ENCODE assay signal across 32 cellular contexts in the genomic region with DNA sequence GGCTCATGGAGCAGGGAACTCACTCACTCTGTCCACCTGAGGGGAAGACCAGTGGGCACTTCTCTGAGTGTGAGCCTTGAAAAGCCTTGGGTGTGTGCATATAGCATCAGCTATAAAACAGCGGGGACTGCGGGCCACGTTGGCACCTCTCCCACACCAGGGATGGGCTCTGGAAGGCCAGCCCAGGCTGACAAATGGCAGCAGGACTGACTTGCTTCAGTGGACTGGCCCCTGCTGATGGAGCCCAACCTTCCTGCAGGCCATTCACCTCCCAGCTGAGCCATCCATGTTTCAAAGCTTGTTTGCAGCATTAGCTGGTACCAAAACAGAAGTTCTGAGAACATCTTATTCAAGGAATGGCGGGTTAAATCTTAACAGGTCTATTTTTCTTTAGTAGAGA. TPM values are rescaled to one million over a fixed set of nuclear protein-coding genes. Genes with fewer than 3 reads are reported as not detected.
"Had no signal": no experiment of that assay in that cellular context is flagged by ENCODE, and none has a peak within 500 bp of the region (broad histone marks: within the 10 kb centered on the region; RNA-seq: fewer than 3 reads in every experiment).

No MANE protein-coding gene starts in this region.

- H3K9me3 Mint-ChIP-seq: activated B cell treated with CpG ODN at 0.5 μM for 24 hours; activated CD8-positive, alpha-beta T cell treated with anti-CD3 and anti-CD28 coated beads for 36 hours; activated T-cell treated with anti-CD3 and anti-CD28 coated beads, Interleukin-2, amount 50 U/mL, for 4 hours; activated T-helper 17 cell treated with anti-CD3 and anti-CD28 coated beads, Interleukin-2, amount 50 U/mL, for 72 hours; central memory CD8-positive, alpha-beta T cell; effector memory CD8-positive, alpha-beta T cell; T-helper 2 cell treated with Interferon-gamma antibody and Interleukin-4, amounts not matched to agents 5 μg/mL and 100 μg/mL, for 36 hours had no signal

- H3K4me3 ChIP-seq: coronary artery, esophagus muscularis mucosa, gastrocnemius medialis had no signal

- H3K4me3 Mint-ChIP-seq: activated B cell treated with CpG ODN at 0.5 μM for 24 hours; activated CD8-positive, alpha-beta T cell treated with anti-CD3 and anti-CD28 coated beads for 36 hours; activated naive CD8-positive, alpha-beta T cell; activated T-cell treated with anti-CD3 and anti-CD28 coated beads, Interleukin-2, amount 50 U/mL, for 4 hours; activated T-helper 17 cell treated with anti-CD3 and anti-CD28 coated beads, Interleukin-2, amount 50 U/mL, for 72 hours; central memory CD8-positive, alpha-beta T cell; effector memory CD8-positive, alpha-beta T cell; T-helper 17 cell; T-helper 2 cell treated with Interferon-gamma antibody and Interleukin-4, amounts not matched to agents 5 μg/mL and 100 μg/mL, for 36 hours had no signal

- ATAC-seq: activated CD4-positive, CD25-positive, alpha-beta regulatory T cell treated with anti-CD3 and anti-CD28 coated beads, Interleukin-2, amount 50 U/mL, for 24 hours; activated CD8-positive, alpha-beta T cell treated with anti-CD3 and anti-CD28 coated beads for 36 hours; activated T-cell treated with anti-CD3 and anti-CD28 coated beads, Interleukin-2, amount 50 U/mL, for 4 hours; activated T-helper 17 cell treated with anti-CD3 and anti-CD28 coated beads, Interleukin-2, amount 50 U/mL, for 72 hours; effector memory CD8-positive, alpha-beta T cell; foreskin keratinocyte; gastrocnemius medialis; T-helper 17 cell had no signal

- H3K4me1 ChIP-seq: gastrocnemius medialis had no signal

- H3K4me1 Mint-ChIP-seq: activated B cell treated with CpG ODN at 0.5 μM for 24 hours; activated T-helper 17 cell treated with anti-CD3 and anti-CD28 coated beads, Interleukin-2, amount 50 U/mL, for 72 hours; central memory CD8-positive, alpha-beta T cell had no signal

- H3K27me3 ChIP-seq: brain microvascular endothelial cell, esophagus muscularis mucosa, foreskin keratinocyte had no signal

- DNase-seq: activated B cell treated with CpG ODN at 0.5 μM for 24 hours; activated CD4-positive, alpha-beta T cell treated with anti-CD3 and anti-CD28 coated beads for 48 hours; activated CD4-positive, alpha-beta T cell treated with anti-CD3 and anti-CD28 coated beads, Interleukin-2, amount 50 U/mL, for 1 hour; activated CD4-positive, alpha-beta T cell treated with anti-CD3 and anti-CD28 coated beads, Interleukin-2, amount 50 U/mL, for 48 hours; activated CD8-positive, alpha-beta memory T cell treated with anti-CD3 and anti-CD28 coated beads for 24 hours; activated CD8-positive, alpha-beta T cell treated with anti-CD3 and anti-CD28 coated beads for 36 hours; activated effector memory CD4-positive, alpha-beta T cell treated with Interleukin-2 at 50 U/mL for 16 hours; activated gamma-delta T cell treated with Interleukin-2 at 50 U/mL for 16 hours; activated naive CD4-positive, alpha-beta T cell treated with anti-CD3 and anti-CD28 coated beads, Interleukin-2, amount 50 U/mL, for 16 hours; activated naive CD4-positive, alpha-beta T cell treated with Interleukin-2 at 50 U/mL for 16 hours; activated T-cell treated with anti-CD3 and anti-CD28 coated beads, Interleukin-2, amount 50 U/mL, for 4 hours; amniotic stem cell; anterior cingulate cortex; brain microvascular endothelial cell; dermis blood vessel endothelial cell; effector CD4-positive, alpha-beta T cell; effector memory CD8-positive, alpha-beta T cell; erythroblast; foreskin keratinocyte; gastrocnemius medialis; glutamatergic neuron; T-helper 1 cell; T-helper 17 cell; T1000; WERI-Rb-1 had no signal

- H3K27ac Mint-ChIP-seq: activated B cell treated with CpG ODN at 0.5 μM for 24 hours; activated CD8-positive, alpha-beta T cell treated with anti-CD3 and anti-CD28 coated beads for 36 hours; activated naive CD8-positive, alpha-beta T cell; activated T-helper 17 cell treated with anti-CD3 and anti-CD28 coated beads, Interleukin-2, amount 50 U/mL, for 72 hours; effector memory CD8-positive, alpha-beta T cell; T-helper 17 cell; T-helper 2 cell treated with Interferon-gamma antibody and Interleukin-4, amounts not matched to agents 5 μg/mL and 100 μg/mL, for 36 hours had no signal

- H3K36me3 Mint-ChIP-seq: activated naive CD8-positive, alpha-beta T cell had no signal

- H3K27me3 Mint-ChIP-seq: activated B cell treated with CpG ODN at 0.5 μM for 24 hours; activated T-helper 17 cell treated with anti-CD3 and anti-CD28 coated beads, Interleukin-2, amount 50 U/mL, for 72 hours; T-helper 17 cell had no signal

- H3K27ac ChIP-seq: brain microvascular endothelial cell, esophagus muscularis mucosa, foreskin keratinocyte, gastrocnemius medialis, WERI-Rb-1 had no signal

- H3K9me3 ChIP-seq: esophagus muscularis mucosa, gastrocnemius medialis had no signal

- H3K36me3 ChIP-seq: brain microvascular endothelial cell, esophagus muscularis mucosa, gastrocnemius medialis, WERI-Rb-1 had no signal

RNA-seq across cellular contexts. Expression of gene TSHZ3, which starts 21.0 kb away (rescaled TPM):
- total RNA-seq: activated B cell treated with CpG ODN at 0.5 μM for 24 hours had no signal
